ENCODE assay signal across 20 cellular contexts in the genomic region with DNA sequence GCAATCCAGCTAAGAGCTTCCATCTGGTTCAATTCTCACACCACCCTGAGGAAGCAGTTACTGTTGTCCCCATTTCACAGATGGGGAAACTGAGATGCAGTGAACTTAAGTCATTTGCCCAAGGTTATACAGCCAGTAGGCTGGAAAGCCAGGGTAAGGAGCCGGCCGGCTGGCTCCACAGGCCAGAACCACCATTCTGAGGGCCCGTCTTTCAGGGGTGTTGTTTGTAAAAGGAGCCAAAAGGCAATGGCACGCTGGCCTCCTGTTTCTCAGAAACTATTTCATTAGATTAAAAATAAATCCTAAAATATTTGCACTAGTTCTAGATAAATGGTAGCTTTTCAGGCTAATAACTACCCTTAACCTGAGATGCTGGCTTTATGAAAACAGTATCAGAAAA.
DNase-seq lines count a peak whose midpoint lies in the region; ATAC-seq and TF ChIP-seq lines count a peak whose summit lies in the region.
"Had no signal": no experiment of that assay in that cellular context is flagged by ENCODE, and none has a peak within 500 bp of the region (broad histone marks: within the 10 kb centered on the region; RNA-seq: fewer than 3 reads in every experiment).

No MANE protein-coding gene starts in this region.

- no peak overlapping the region for H3K23ac ChIP-seq in trophoblast cell (ENCODE audit: low read length)

- H4K8ac ChIP-seq in trophoblast cell (ENCODE audit: low read depth, low read length), result peak overlapping the region; percentile 40

- peaks cover 26% of the 10 kb centered on the region for H3K79me1 ChIP-seq in trophoblast cell (ENCODE audit: low read length)

- H3K4me1 Mint-ChIP-seq in natural killer cell treated with Interleukin-12 subunit alpha and Interleukin-12 subunit beta and Interleukin-15 and Interleukin-18, amount 100 ng/mL, for 72 hours (ENCODE audit: low read depth in 2 of 2), result peaks cover 23 to 24% of the 10 kb centered on the region in 2 donors
- H3K4me1 Mint-ChIP-seq in natural killer cell (peaks cover 21% of the 10 kb centered on the region in 2 donors), T-helper 17 cell (peaks cover 17% of the 10 kb centered on the region), HFFc6 (ENCODE audit: low read depth) (peaks cover 8% of the 10 kb centered on the region)
- H3K4me1 Mint-ChIP-seq in activated naive CD8-positive, alpha-beta T cell treated with anti-CD3 and anti-CD28 coated beads, Interleukin-2, amount 10 ng/mL, durations not matched to agents 7 days and 5 days, result peaks cover 27% of the 10 kb centered on the region

- H2BK5ac ChIP-seq in trophoblast cell (ENCODE audit: low read depth, low read length, poor library complexity), result peak overlapping the region; percentile 39

- peaks cover 5% of the 10 kb centered on the region for H3K79me2 ChIP-seq in trophoblast cell (ENCODE audit: control insufficient read depth, insufficient read depth, low read length, poor library complexity)

- H2AK5ac ChIP-seq in trophoblast cell (ENCODE audit: low read length), result peak overlapping the region; percentile 95

- intact Hi-C loops in natural killer cell (cut with micrococcal nuclease), result no loop called here

- peak overlapping the region; percentile 90 to 96 for H3K27ac Mint-ChIP-seq in natural killer cell treated with Interleukin-12 subunit alpha and Interleukin-12 subunit beta and Interleukin-15 and Interleukin-18, amount 100 ng/mL, for 72 hours
- H3K27ac Mint-ChIP-seq in natural killer cell (peak overlapping the region in 1 of 2 donors; percentile 79), T-helper 17 cell (peak overlapping the region; percentile 72), HFFc6 (no peak overlapping the region)
- peak overlapping the region; percentile 75 for H3K27ac Mint-ChIP-seq in activated naive CD8-positive, alpha-beta T cell treated with anti-CD3 and anti-CD28 coated beads, Interleukin-2, amount 10 ng/mL, durations not matched to agents 7 days and 5 days
- H3K27ac Mint-ChIP-seq: CD14-positive monocyte had no signal

- H4K12ac ChIP-seq in trophoblast cell (ENCODE audit: low read depth, low read length), result no peak overlapping the region

- H4K91ac ChIP-seq in trophoblast cell (ENCODE audit: low read depth, low read length), result no peak overlapping the region

- no peak overlapping the region for H2AFZ ChIP-seq in trophoblast cell (ENCODE audit: insufficient read depth, low read length, poor library complexity)

- no peaks in the 10 kb centered on the region for H3K36me3 ChIP-seq in trophoblast cell (ENCODE audit: control insufficient read depth in 1 of 2, insufficient read depth in 2 of 2, low read length in 2 of 2)
- H3K36me3 ChIP-seq: HAP-1 had no signal

- H3K9me3 ChIP-seq in T-helper 17 cell (ENCODE audit: control insufficient read depth, low read length, poor library complexity, severe bottlenecking) (no peaks in the 10 kb centered on the region), trophoblast cell (ENCODE audit: insufficient read depth, low read depth, low read length) (no peaks in the 10 kb centered on the region)
- H3K9me3 ChIP-seq: Caco-2, HAP-1 had no signal

- WGBS in trophoblast cell (ENCODE audit: extremely low coverage, insufficient coverage, insufficient read length), result no CpG with 5 or more reads among the region's 4 CpGs

- no peaks in the 10 kb centered on the region for H3K27me3 ChIP-seq in trophoblast cell (ENCODE audit: insufficient read depth, low read length)

- peak overlapping the region; percentile 69 for H2BK120ac ChIP-seq in trophoblast cell (ENCODE audit: insufficient read depth, low read length, poor library complexity)

- TF ChIP-seq CTCF in natural killer cell (IDR thresholded peaks at IDR 0.05), result no peak
- no peak for TF ChIP-seq CTCF in HFFc6 (IDR thresholded peaks at IDR 0.05)

- H3K9ac ChIP-seq in trophoblast cell (ENCODE audit: low read length), result no peak overlapping the region

- no peak for ATAC-seq in natural killer cell treated with Interleukin-12 subunit alpha and Interleukin-12 subunit beta and Interleukin-15 and Interleukin-18, amount 100 ng/mL, for 72 hours
- ATAC-seq in natural killer cell (no peak), T-helper 17 cell (no peak), HG02798 (IDR thresholded peaks at IDR 0.05; ENCODE audit: poor library complexity, unreplicated experiment) (no peak)
- ATAC-seq in activated naive CD8-positive, alpha-beta T cell treated with anti-CD3 and anti-CD28 coated beads, Interleukin-2, amount 10 ng/mL, durations not matched to agents 7 days and 5 days (ENCODE audit: low read depth), result no peak
- ATAC-seq: Panc1 had no signal

- no peak overlapping the region for H3K4me3 ChIP-seq in trophoblast cell (ENCODE audit: low read depth, low read length)
- H3K4me3 ChIP-seq: HAP-1 had no signal

- H3K14ac ChIP-seq in trophoblast cell (ENCODE audit: low read length), result no peak overlapping the region

- POLR2A ChIA-PET in activated naive CD8-positive, alpha-beta T cell treated with anti-CD3 and anti-CD28 coated beads, Interleukin-2, amount 10 ng/mL, durations not matched to agents 7 days and 5 days (lab: Charles Lee), result interaction anchor here (1.7 kb wide), 1 partner anchor 65 kb away, joined by 10 read pairs; no protein-coding TSS in a partner anchor

- no peak overlapping the region for H3K18ac ChIP-seq in trophoblast cell (ENCODE audit: low read length)

- peak overlapping the region; percentile 94 for H2BK12ac ChIP-seq in trophoblast cell (ENCODE audit: low read length)

- peak overlapping the region; percentile 88 for H3K4me3 Mint-ChIP-seq in natural killer cell treated with Interleukin-12 subunit alpha and Interleukin-12 subunit beta and Interleukin-15 and Interleukin-18, amount 100 ng/mL, for 72 hours
- H3K4me3 Mint-ChIP-seq in natural killer cell (no peak overlapping the region), T-helper 17 cell (no peak overlapping the region), HFFc6 (no peak overlapping the region)
- H3K4me3 Mint-ChIP-seq in activated naive CD8-positive, alpha-beta T cell treated with anti-CD3 and anti-CD28 coated beads, Interleukin-2, amount 10 ng/mL, durations not matched to agents 7 days and 5 days, result peak overlapping the region; percentile 51
- H3K4me3 Mint-ChIP-seq: CD14-positive monocyte had no signal

- peaks cover 1% of the 10 kb centered on the region for H3K36me3 Mint-ChIP-seq in natural killer cell treated with Interleukin-12 subunit alpha and Interleukin-12 subunit beta and Interleukin-15 and Interleukin-18, amount 100 ng/mL, for 72 hours
- H3K36me3 Mint-ChIP-seq in natural killer cell (no peaks in the 10 kb centered on the region), T-helper 17 cell (ENCODE audit: low read depth) (no peaks in the 10 kb centered on the region), HFFc6 (ENCODE audit: low read depth) (no peaks in the 10 kb centered on the region; the same call in 1 of the 2 replicates)
- H3K36me3 Mint-ChIP-seq in activated naive CD8-positive, alpha-beta T cell treated with anti-CD3 and anti-CD28 coated beads, Interleukin-2, amount 10 ng/mL, durations not matched to agents 7 days and 5 days, result peaks cover 17% of the 10 kb centered on the region

- no peaks in the 10 kb centered on the region for H3K9me3 Mint-ChIP-seq in natural killer cell treated with Interleukin-12 subunit alpha and Interleukin-12 subunit beta and Interleukin-15 and Interleukin-18, amount 100 ng/mL, for 72 hours
- H3K9me3 Mint-ChIP-seq in natural killer cell (no peaks in the 10 kb centered on the region), HFFc6 (no peaks in the 10 kb centered on the region)
- H3K9me3 Mint-ChIP-seq in activated naive CD8-positive, alpha-beta T cell treated with anti-CD3 and anti-CD28 coated beads, Interleukin-2, amount 10 ng/mL, durations not matched to agents 7 days and 5 days, result no peaks in the 10 kb centered on the region

- H3K4ac ChIP-seq in trophoblast cell (ENCODE audit: low read depth, low read length), result peak overlapping the region; percentile 21

- DNase-seq in natural killer cell treated with Interleukin-12 subunit alpha and Interleukin-12 subunit beta and Interleukin-15 and Interleukin-18, amount 100 ng/mL, for 72 hours (ENCODE audit: low spot score), result no peak
- DNase-seq in natural killer cell, result no peak
- no peak for DNase-seq in T-helper 17 cell
- no peak for DNase-seq in activated naive CD8-positive, alpha-beta T cell treated with anti-CD3 and anti-CD28 coated beads, Interleukin-2, amount 10 ng/mL, durations not matched to agents 7 days and 5 days
- DNase-seq in trophoblast cell, result no peak
- DNase-seq in NCI-H510A (lab: John Stamatoyannopoulos, UW), result no peak
- no peak for DNase-seq in HFFc6
- DNase-seq: ACHN, AML-193, Caco-2, GF-D8, NCI-H1436, NCI-H2029, NCI-H345, NCI-H526 treated with DMSO at 0.1 percent for 48 hours, SW 1271 had no signal

- no peak overlapping the region for H3K4me2 ChIP-seq in trophoblast cell (ENCODE audit: low read length)

- no peak overlapping the region for H3K27ac ChIP-seq in trophoblast cell (ENCODE audit: low read depth, low read length)

- H3K4me1 ChIP-seq in trophoblast cell (ENCODE audit: control insufficient read depth in 1 of 2, insufficient read depth in 2 of 2, low read length in 2 of 2), result peaks cover 28 to 42% of the 10 kb centered on the region in 2 experiments
- H3K4me1 ChIP-seq: Caco-2, HAP-1 had no signal

- no peaks in the 10 kb centered on the region for H3K27me3 Mint-ChIP-seq in natural killer cell treated with Interleukin-12 subunit alpha and Interleukin-12 subunit beta and Interleukin-15 and Interleukin-18, amount 100 ng/mL, for 72 hours
- H3K27me3 Mint-ChIP-seq in natural killer cell (ENCODE audit: low read depth in 2 of 2), result peaks cover 0 to 1% of the 10 kb centered on the region in 2 donors
- H3K27me3 Mint-ChIP-seq in T-helper 17 cell, result no peaks in the 10 kb centered on the region
- peaks cover 4% of the 10 kb centered on the region for H3K27me3 Mint-ChIP-seq in activated naive CD8-positive, alpha-beta T cell treated with anti-CD3 and anti-CD28 coated beads, Interleukin-2, amount 10 ng/mL, durations not matched to agents 7 days and 5 days
- H3K27me3 Mint-ChIP-seq in HFFc6 (ENCODE audit: insufficient read depth), result peaks cover 23% of the 10 kb centered on the region

Comparison
In these comparisons a context has a peak if more than half of its experiments do, and no peak if none do; other contexts are left out.
1. H3K4me3 Mint-ChIP-seq: peak in natural killer cell treated with Interleukin-12 subunit alpha and Interleukin-12 subunit beta and Interleukin-15 and Interleukin-18, amount 100 ng/mL, for 72 hours (single experiment) and activated naive CD8-positive, alpha-beta T cell treated with anti-CD3 and anti-CD28 coated beads, Interleukin-2, amount 10 ng/mL, durations not matched to agents 7 days and 5 days (single experiment); none in natural killer cell (single experiment), T-helper 17 cell (single experiment) and HFFc6 (single experiment).